In genomic region chr1:162639718-162640117, GRCh38 we compare ENCODE assay signal across 1 cellular context.
TF ChIP-seq lines count a peak whose summit lies in the region.

No MANE protein-coding gene starts in this region.

TF ChIP-seq in GM12878, 131 proteins besides CTCF, POLR2A, EP300 and RAD21 (continued from another document and continues in another):
- TF ChIP-seq, protein P1, sequence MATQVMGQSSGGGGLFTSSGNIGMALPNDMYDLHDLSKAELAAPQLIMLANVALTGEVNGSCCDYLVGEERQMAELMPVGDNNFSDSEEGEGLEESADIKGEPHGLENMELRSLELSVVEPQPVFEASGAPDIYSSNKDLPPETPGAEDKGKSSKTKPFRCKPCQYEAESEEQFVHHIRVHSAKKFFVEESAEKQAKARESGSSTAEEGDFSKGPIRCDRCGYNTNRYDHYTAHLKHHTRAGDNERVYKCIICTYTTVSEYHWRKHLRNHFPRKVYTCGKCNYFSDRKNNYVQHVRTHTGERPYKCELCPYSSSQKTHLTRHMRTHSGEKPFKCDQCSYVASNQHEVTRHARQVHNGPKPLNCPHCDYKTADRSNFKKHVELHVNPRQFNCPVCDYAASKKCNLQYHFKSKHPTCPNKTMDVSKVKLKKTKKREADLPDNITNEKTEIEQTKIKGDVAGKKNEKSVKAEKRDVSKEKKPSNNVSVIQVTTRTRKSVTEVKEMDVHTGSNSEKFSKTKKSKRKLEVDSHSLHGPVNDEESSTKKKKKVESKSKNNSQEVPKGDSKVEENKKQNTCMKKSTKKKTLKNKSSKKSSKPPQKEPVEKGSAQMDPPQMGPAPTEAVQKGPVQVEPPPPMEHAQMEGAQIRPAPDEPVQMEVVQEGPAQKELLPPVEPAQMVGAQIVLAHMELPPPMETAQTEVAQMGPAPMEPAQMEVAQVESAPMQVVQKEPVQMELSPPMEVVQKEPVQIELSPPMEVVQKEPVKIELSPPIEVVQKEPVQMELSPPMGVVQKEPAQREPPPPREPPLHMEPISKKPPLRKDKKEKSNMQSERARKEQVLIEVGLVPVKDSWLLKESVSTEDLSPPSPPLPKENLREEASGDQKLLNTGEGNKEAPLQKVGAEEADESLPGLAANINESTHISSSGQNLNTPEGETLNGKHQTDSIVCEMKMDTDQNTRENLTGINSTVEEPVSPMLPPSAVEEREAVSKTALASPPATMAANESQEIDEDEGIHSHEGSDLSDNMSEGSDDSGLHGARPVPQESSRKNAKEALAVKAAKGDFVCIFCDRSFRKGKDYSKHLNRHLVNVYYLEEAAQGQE (IDR thresholded peaks at IDR 0.05; ENCODE audit: low read depth, low read length), result no peak
- TF ChIP-seq BACH1 (IDR thresholded peaks at IDR 0.05; ENCODE audit: borderline replicate concordance) (no peak), RBBP5 (conservative IDR thresholded peaks at IDR 0.05) (no peak), RB1 (IDR thresholded peaks at IDR 0.05; ENCODE audit: borderline replicate concordance) (no peak), CREM (IDR thresholded peaks at IDR 0.05; ENCODE audit: low read depth) (no peak), ZNF24 (IDR thresholded peaks at IDR 0.05) (peak; percentile 46; the same call in 1 of the 2 replicates), HDAC6 (IDR thresholded peaks at IDR 0.05; ENCODE audit: unreplicated experiment) (no peak), HDGF (IDR thresholded peaks at IDR 0.05) (no peak), ZZZ3 (IDR thresholded peaks at IDR 0.05; ENCODE audit: control insufficient read depth, insufficient read length, low read depth) (no peak), MEF2B (IDR thresholded peaks at IDR 0.05; ENCODE audit: partially characterized antibody, poor library complexity, severe bottlenecking) (no peak), IKZF1 (conservative IDR thresholded peaks at IDR 0.05) (peak; percentile 62; the same call in 1 of the 2 replicates), SRF (IDR thresholded peaks at IDR 0.05; ENCODE audit: low read depth in 2 of 2, low read length in 2 of 2) (no peak), SUZ12 (IDR thresholded peaks at IDR 0.05; ENCODE audit: unreplicated experiment) (no peak), ZBTB11 (CRISPR knock-in tag; IDR thresholded peaks at IDR 0.05) (no peak), BHLHE40 (IDR thresholded peaks at IDR 0.05; ENCODE audit: borderline replicate concordance in 1 of 2, low read depth in 2 of 2, low read length in 1 of 2) (no peak), ZNF217 (IDR thresholded peaks at IDR 0.05) (no peak), NR2F1 (conservative IDR thresholded peaks at IDR 0.05) (no peak), CHD2 (IDR thresholded peaks at IDR 0.05; ENCODE audit: borderline replicate concordance, low read depth, low read length) (no peak), ZNF384 (IDR thresholded peaks at IDR 0.05; ENCODE audit: borderline replicate concordance, low read depth, low read length) (peak; percentile 49; the same call in 1 of the 2 replicates), CHD4 (IDR thresholded peaks at IDR 0.05) (no peak), RELA (IDR thresholded peaks at IDR 0.05; ENCODE audit: borderline replicate concordance, partially characterized antibody) (no peak), NFYA (IDR thresholded peaks at IDR 0.05; ENCODE audit: borderline replicate concordance, low read depth, low read length) (no peak), SIN3A (IDR thresholded peaks at IDR 0.05; ENCODE audit: low read depth, low read length) (no peak), RUNX3 (IDR thresholded peaks at IDR 0.05; ENCODE audit: low read length) (peak; percentile 89), STAT1 (conservative IDR thresholded peaks at IDR 0.05) (no peak), NR2C2 (IDR thresholded peaks at IDR 0.05; ENCODE audit: borderline replicate concordance, control insufficient read depth, insufficient read length, low read depth) (no peak), SMAD1 (IDR thresholded peaks at IDR 0.05; ENCODE audit: low read depth, partially characterized antibody) (no peak), WRNIP1 (IDR thresholded peaks at IDR 0.05; ENCODE audit: borderline replicate concordance, low read depth, low read length) (no peak), SMARCA5 (IDR thresholded peaks at IDR 0.05) (no peak), SREBF2 (IDR thresholded peaks at IDR 0.05; ENCODE audit: low read length) (no peak), RCOR1 (conservative IDR thresholded peaks at IDR 0.05; ENCODE audit: low read depth, low read length) (no peak), ASH2L (IDR thresholded peaks at IDR 0.05; ENCODE audit: borderline replicate concordance, low read depth) (no peak), CEBPB (IDR thresholded peaks at IDR 0.05; ENCODE audit: borderline replicate concordance in 1 of 2, low read depth in 2 of 2, low read length in 2 of 2) (no peak), MXI1 (IDR thresholded peaks at IDR 0.05; ENCODE audit: low read depth, low read length) (no peak), FOXK2 (IDR thresholded peaks at IDR 0.05) (no peak), PAX5 (IDR thresholded peaks at IDR 0.05; ENCODE audit: borderline replicate concordance, low read depth, low read length) (no peak), ZSCAN29 (IDR thresholded peaks at IDR 0.05) (no peak), TBL1XR1 (IDR thresholded peaks at IDR 0.05; ENCODE audit: low read depth, low read length) (no peak), POU2F2 (IDR thresholded peaks at IDR 0.05; ENCODE audit: borderline replicate concordance, low read depth, low read length) (no peak), SMAD5 (IDR thresholded peaks at IDR 0.05; ENCODE audit: low read depth) (no peak), ZBED1 (IDR thresholded peaks at IDR 0.05; ENCODE audit: borderline replicate concordance) (no peak), ETV6 (conservative IDR thresholded peaks at IDR 0.05 in 1 of 2, IDR thresholded peaks at IDR 0.05 in 1 of 2; ENCODE audit: borderline replicate concordance in 1 of 2, low read depth in 1 of 2) (no peak), EGR1 (IDR thresholded peaks at IDR 0.05; ENCODE audit: borderline replicate concordance in 1 of 2, low read depth in 2 of 2, low read length in 2 of 2) (no peak), TAF1 (IDR thresholded peaks at IDR 0.05; ENCODE audit: borderline replicate concordance, low read depth, low read length) (no peak), BRCA1 (IDR thresholded peaks at IDR 0.05; ENCODE audit: low read depth, low read length) (no peak), HCFC1 (IDR thresholded peaks at IDR 0.05; ENCODE audit: low read length) (no peak)
- TF ChIP-seq, protein P2, sequence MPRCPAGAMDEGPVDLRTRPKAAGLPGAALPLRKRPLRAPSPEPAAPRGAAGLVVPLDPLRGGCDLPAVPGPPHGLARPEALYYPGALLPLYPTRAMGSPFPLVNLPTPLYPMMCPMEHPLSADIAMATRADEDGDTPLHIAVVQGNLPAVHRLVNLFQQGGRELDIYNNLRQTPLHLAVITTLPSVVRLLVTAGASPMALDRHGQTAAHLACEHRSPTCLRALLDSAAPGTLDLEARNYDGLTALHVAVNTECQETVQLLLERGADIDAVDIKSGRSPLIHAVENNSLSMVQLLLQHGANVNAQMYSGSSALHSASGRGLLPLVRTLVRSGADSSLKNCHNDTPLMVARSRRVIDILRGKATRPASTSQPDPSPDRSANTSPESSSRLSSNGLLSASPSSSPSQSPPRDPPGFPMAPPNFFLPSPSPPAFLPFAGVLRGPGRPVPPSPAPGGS (IDR thresholded peaks at IDR 0.05; ENCODE audit: borderline replicate concordance, insufficient read depth, low read depth, low read length, poor library complexity, severe bottlenecking), result no peak
- TF ChIP-seq, protein P3, sequence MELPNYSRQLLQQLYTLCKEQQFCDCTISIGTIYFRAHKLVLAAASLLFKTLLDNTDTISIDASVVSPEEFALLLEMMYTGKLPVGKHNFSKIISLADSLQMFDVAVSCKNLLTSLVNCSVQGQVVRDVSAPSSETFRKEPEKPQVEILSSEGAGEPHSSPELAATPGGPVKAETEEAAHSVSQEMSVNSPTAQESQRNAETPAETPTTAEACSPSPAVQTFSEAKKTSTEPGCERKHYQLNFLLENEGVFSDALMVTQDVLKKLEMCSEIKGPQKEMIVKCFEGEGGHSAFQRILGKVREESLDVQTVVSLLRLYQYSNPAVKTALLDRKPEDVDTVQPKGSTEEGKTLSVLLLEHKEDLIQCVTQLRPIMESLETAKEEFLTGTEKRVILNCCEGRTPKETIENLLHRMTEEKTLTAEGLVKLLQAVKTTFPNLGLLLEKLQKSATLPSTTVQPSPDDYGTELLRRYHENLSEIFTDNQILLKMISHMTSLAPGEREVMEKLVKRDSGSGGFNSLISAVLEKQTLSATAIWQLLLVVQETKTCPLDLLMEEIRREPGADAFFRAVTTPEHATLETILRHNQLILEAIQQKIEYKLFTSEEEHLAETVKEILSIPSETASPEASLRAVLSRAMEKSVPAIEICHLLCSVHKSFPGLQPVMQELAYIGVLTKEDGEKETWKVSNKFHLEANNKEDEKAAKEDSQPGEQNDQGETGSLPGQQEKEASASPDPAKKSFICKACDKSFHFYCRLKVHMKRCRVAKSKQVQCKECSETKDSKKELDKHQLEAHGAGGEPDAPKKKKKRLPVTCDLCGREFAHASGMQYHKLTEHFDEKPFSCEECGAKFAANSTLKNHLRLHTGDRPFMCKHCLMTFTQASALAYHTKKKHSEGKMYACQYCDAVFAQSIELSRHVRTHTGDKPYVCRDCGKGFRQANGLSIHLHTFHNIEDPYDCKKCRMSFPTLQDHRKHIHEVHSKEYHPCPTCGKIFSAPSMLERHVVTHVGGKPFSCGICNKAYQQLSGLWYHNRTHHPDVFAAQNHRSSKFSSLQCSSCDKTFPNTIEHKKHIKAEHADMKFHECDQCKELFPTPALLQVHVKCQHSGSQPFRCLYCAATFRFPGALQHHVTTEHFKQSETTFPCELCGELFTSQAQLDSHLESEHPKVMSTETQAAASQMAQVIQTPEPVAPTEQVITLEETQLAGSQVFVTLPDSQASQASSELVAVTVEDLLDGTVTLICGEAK (IDR thresholded peaks at IDR 0.05; ENCODE audit: borderline replicate concordance), result no peak
- TF ChIP-seq, protein P4, sequence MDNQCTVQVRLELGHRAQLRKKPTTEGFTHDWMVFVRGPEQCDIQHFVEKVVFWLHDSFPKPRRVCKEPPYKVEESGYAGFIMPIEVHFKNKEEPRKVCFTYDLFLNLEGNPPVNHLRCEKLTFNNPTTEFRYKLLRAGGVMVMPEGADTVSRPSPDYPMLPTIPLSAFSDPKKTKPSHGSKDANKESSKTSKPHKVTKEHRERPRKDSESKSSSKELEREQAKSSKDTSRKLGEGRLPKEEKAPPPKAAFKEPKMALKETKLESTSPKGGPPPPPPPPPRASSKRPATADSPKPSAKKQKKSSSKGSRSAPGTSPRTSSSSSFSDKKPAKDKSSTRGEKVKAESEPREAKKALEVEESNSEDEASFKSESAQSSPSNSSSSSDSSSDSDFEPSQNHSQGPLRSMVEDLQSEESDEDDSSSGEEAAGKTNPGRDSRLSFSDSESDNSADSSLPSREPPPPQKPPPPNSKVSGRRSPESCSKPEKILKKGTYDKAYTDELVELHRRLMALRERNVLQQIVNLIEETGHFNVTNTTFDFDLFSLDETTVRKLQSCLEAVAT (IDR thresholded peaks at IDR 0.05), result peak; percentile 72
- TF ChIP-seq, protein P5, sequence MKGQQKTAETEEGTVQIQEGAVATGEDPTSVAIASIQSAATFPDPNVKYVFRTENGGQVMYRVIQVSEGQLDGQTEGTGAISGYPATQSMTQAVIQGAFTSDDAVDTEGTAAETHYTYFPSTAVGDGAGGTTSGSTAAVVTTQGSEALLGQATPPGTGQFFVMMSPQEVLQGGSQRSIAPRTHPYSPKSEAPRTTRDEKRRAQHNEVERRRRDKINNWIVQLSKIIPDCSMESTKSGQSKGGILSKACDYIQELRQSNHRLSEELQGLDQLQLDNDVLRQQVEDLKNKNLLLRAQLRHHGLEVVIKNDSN (IDR thresholded peaks at IDR 0.05; ENCODE audit: borderline replicate concordance, extremely low read length, insufficient read depth, low read depth, low read length), result no peak
- TF ChIP-seq, protein P6, sequence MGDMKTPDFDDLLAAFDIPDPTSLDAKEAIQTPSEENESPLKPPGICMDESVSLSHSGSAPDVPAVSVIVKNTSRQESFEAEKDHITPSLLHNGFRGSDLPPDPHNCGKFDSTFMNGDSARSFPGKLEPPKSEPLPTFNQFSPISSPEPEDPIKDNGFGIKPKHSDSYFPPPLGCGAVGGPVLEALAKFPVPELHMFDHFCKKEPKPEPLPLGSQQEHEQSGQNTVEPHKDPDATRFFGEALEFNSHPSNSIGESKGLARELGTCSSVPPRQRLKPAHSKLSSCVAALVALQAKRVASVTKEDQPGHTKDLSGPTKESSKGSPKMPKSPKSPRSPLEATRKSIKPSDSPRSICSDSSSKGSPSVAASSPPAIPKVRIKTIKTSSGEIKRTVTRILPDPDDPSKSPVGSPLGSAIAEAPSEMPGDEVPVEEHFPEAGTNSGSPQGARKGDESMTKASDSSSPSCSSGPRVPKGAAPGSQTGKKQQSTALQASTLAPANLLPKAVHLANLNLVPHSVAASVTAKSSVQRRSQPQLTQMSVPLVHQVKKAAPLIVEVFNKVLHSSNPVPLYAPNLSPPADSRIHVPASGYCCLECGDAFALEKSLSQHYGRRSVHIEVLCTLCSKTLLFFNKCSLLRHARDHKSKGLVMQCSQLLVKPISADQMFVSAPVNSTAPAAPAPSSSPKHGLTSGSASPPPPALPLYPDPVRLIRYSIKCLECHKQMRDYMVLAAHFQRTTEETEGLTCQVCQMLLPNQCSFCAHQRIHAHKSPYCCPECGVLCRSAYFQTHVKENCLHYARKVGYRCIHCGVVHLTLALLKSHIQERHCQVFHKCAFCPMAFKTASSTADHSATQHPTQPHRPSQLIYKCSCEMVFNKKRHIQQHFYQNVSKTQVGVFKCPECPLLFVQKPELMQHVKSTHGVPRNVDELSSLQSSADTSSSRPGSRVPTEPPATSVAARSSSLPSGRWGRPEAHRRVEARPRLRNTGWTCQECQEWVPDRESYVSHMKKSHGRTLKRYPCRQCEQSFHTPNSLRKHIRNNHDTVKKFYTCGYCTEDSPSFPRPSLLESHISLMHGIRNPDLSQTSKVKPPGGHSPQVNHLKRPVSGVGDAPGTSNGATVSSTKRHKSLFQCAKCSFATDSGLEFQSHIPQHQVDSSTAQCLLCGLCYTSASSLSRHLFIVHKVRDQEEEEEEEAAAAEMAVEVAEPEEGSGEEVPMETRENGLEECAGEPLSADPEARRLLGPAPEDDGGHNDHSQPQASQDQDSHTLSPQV (IDR thresholded peaks at IDR 0.05), result no peak
